In the genomic region with DNA sequence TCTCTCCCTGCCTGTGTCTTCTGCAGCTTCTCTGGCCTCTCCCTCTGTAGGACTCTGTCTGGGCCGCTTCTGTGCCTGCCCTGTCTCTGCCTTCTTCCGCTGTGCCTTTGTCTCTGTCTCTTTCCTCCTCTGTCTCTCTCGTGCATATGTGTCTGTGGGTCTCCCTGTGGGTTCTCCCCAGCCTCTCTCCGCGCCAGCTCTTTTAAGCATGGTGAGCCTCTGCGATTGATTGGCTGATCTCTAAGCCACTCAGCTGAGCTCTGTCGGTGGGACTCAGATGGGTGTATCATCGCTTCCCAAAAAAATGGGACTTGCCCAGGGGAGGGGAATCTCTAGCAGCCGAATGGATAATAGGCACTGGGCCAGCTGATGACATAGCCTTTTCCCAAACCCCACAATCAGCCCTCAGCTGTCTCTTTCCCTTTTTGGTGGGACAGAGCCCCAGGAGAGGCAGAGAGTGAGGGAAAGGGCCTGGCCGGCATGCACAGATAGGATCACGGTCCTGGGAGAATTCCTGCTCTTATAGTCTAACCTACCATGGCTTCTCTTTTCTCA, we compare ENCODE assay signal across 8 cellular contexts. TPM values are rescaled to one million over a fixed set of nuclear protein-coding genes. Genes with fewer than 3 reads are reported as not detected.
A peak's percentile ranks its signal among the peaks of the same experiment; 100 is the strongest.
DNase-seq lines count a peak whose midpoint lies in the region; ATAC-seq and TF ChIP-seq lines count a peak whose summit lies in the region.

A gene with protein sequence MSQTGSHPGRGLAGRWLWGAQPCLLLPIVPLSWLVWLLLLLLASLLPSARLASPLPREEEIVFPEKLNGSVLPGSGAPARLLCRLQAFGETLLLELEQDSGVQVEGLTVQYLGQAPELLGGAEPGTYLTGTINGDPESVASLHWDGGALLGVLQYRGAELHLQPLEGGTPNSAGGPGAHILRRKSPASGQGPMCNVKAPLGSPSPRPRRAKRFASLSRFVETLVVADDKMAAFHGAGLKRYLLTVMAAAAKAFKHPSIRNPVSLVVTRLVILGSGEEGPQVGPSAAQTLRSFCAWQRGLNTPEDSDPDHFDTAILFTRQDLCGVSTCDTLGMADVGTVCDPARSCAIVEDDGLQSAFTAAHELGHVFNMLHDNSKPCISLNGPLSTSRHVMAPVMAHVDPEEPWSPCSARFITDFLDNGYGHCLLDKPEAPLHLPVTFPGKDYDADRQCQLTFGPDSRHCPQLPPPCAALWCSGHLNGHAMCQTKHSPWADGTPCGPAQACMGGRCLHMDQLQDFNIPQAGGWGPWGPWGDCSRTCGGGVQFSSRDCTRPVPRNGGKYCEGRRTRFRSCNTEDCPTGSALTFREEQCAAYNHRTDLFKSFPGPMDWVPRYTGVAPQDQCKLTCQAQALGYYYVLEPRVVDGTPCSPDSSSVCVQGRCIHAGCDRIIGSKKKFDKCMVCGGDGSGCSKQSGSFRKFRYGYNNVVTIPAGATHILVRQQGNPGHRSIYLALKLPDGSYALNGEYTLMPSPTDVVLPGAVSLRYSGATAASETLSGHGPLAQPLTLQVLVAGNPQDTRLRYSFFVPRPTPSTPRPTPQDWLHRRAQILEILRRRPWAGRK (minus strand): TSS at position 178 of the 555 bp plus-strand sequence. CDS start 427 bp downstream, outside the sequence.

- peak within 1 kb of the TSS in 3 of 4 donors; percentile 3 to 37 (median 22) for H3K4me3 ChIP-seq in transverse colon

- 48 to 72% methylated on average over 3 to 11 of the region's 11 CpGs for WGBS in transverse colon (ENCODE audit: low coverage in 1 of 2), 2 donors

- ATAC-seq in HG03196 (IDR thresholded peaks at IDR 0.05; ENCODE audit: unreplicated experiment) = no peak

- H3K9me3 ChIP-seq in transverse colon = no peaks in the 10 kb centered on the region

- peak within 1 kb of the TSS; percentile 89 for H3K27ac Mint-ChIP-seq in activated naive CD4-positive, alpha-beta T cell treated with anti-CD3 and anti-CD28 coated beads for 36 hours

- TF ChIP-seq EP300 in transverse colon (IDR thresholded peaks at IDR 0.05; ENCODE audit: low read depth) = no peak

- DNase-seq in activated naive CD4-positive, alpha-beta T cell treated with anti-CD3 and anti-CD28 coated beads for 36 hours = no peak
- DNase-seq in activated naive CD4-positive, alpha-beta T cell (lab: John Stamatoyannopoulos, UW) = no peak
- DNase-seq in dermis blood vessel endothelial cell (peak; percentile 79), medulla oblongata (ENCODE audit: extremely low spot score) (peak; percentile 96), transverse colon (peak; percentile 54), H4 (ENCODE audit: low spot score) (no peak), germinal center (ENCODE audit: low spot score) (no peak)

- peaks cover 8% of the 10 kb centered on the region for H3K36me3 Mint-ChIP-seq in activated naive CD4-positive, alpha-beta T cell treated with anti-CD3 and anti-CD28 coated beads for 36 hours (ENCODE audit: low read depth)

- H3K27me3 ChIP-seq in transverse colon = no peaks in the 10 kb centered on the region

- TF ChIP-seq CTCF in transverse colon (IDR thresholded peaks at IDR 0.05) = no peak

- H3K27me3 Mint-ChIP-seq in activated naive CD4-positive, alpha-beta T cell treated with anti-CD3 and anti-CD28 coated beads for 36 hours (ENCODE audit: low read depth) = no peaks in the 10 kb centered on the region

- TF ChIP-seq POLR2A in transverse colon (IDR thresholded peaks at IDR 0.05) = peak; percentile 57

- H3K4me3 Mint-ChIP-seq in activated naive CD4-positive, alpha-beta T cell treated with anti-CD3 and anti-CD28 coated beads for 36 hours = peak within 1 kb of the TSS; percentile 65

- CTCF ChIA-PET in activated naive CD4-positive, alpha-beta T cell treated with anti-CD3 and anti-CD28 coated beads for 36 hours (lab: Charles Lee) = interaction anchor here (0.6 to 1.6 kb wide), 7 partner anchors 10 to 183 kb away, joined by 3 to 4 read pairs (median 3); partner anchors contain the start of genes APOA2 and TOMM40L

- peaks cover 0 to 7% (median 0%) of the 10 kb centered on the region in 4 donors for H3K36me3 ChIP-seq in transverse colon

- H3K27ac ChIP-seq in transverse colon = peak within 1 kb of the TSS; percentile 90 to 98 (median 94)

- no peaks in the 10 kb centered on the region for H3K9me3 Mint-ChIP-seq in activated naive CD4-positive, alpha-beta T cell treated with anti-CD3 and anti-CD28 coated beads for 36 hours

- peaks cover 62% of the 10 kb centered on the region for H3K4me1 Mint-ChIP-seq in activated naive CD4-positive, alpha-beta T cell treated with anti-CD3 and anti-CD28 coated beads for 36 hours (ENCODE audit: low read depth)

- in situ Hi-C loops in transverse colon (cut with MboI; ENCODE audit: low pct_ligation_motif_present in 1 of 4, low pct_unique_long_range_greater_than_20kb in 1 of 4, low sequenced_read_pairs in 3 of 4) = no loop called here

- H3K4me1 ChIP-seq in transverse colon = peaks cover 40 to 63% (median 48%) of the 10 kb centered on the region in 4 donors

- intact Hi-C loops in activated naive CD4-positive, alpha-beta T cell treated with anti-CD3 and anti-CD28 coated beads for 36 hours (cut with micrococcal nuclease) = no loop called here
- intact Hi-C loops in transverse colon (cut with DNase I; ENCODE audit: low total_unique reads) = no loop called here

RNA-seq across cellular contexts. Expression of the gene that starts here (rescaled TPM):
- total RNA-seq in activated naive CD4-positive, alpha-beta T cell treated with anti-CD3 and anti-CD28 coated beads for 36 hours = 10 to 100 TPM in 1 of 2 experiments, 1 to 10 TPM in 1; 6.5 to 10.6 TPM
- 19.7 and 38.9 TPM in 2 replicates for total RNA-seq in dermis blood vessel endothelial cell
- total RNA-seq in transverse colon = 10 to 100 TPM in 2 of 4 donors, 1 to 10 TPM in 2; 1.2 to 34.8 (median 7.2) TPM
- not detected in 2 replicates for total RNA-seq in H4 (2014; rRNA removed; shearing (Covaris generic))

Comparison
In these comparisons a context has a peak if more than half of its experiments do, and no peak if none do; other contexts are left out.
1. DNase-seq: peak in dermis blood vessel endothelial cell (single experiment), medulla oblongata (single experiment) and transverse colon (single experiment); none in activated naive CD4-positive, alpha-beta T cell treated with anti-CD3 and anti-CD28 coated beads for 36 hours (single experiment), activated naive CD4-positive, alpha-beta T cell (0 of 4), H4 (single experiment) and germinal center (single experiment).